In genomic region chr3:120348065-120348980, GRCh38 we compare ENCODE assay signal across 8 cellular contexts. TPM values are rescaled to one million over a fixed set of nuclear protein-coding genes. Genes with fewer than 3 reads are reported as not detected.
A peak's percentile ranks its signal among the peaks of the same experiment; 100 is the strongest.
DNase-seq lines count a peak whose midpoint lies in the region; ATAC-seq, FAIRE-seq and TF ChIP-seq lines count a peak whose summit lies in the region.

No MANE protein-coding gene starts in this region.

- peak in 6 of 7 experiments; percentile 29 to 72 (median 48) for DNase-seq in CD8-positive, alpha-beta T cell
- DNase-seq in NOMO-1 treated with dmso at 0.1 percent for 144 hours (lab: John Stamatoyannopoulos, UW; ENCODE audit: unreplicated experiment) (peak; percentile 46), fibroblast of peridontal ligament (ENCODE audit: extremely low read depth) (peak; percentile 67), pancreas (no peak), D341Med (ENCODE audit: low spot score) (no peak)
- DNase-seq in activated T-helper 1 cell treated with anti-CD3 and anti-CD28 coated beads, Interleukin-12 subunit alpha, Interleukin-12 subunit beta, Interleukin-2, Interleukin-4 antibody, amounts not matched to agents 30 ng/mL and 10 ng/mL and 1 ng/mL, durations not matched to agents 14 hours and 24 hours and 36 hours (ENCODE audit: low spot score): peak; percentile 51

- H3K36me3 ChIP-seq in CD8-positive, alpha-beta T cell (ENCODE audit: insufficient read depth, low read length): no peaks in the 10 kb centered on the region
- no peaks in the 10 kb centered on the region for H3K36me3 ChIP-seq in pancreas

- CTCF ChIA-PET in CD8-positive, alpha-beta T cell (lab: Charles Lee): interaction anchor here (1.1 to 2.1 kb wide), 6 partner anchors 17 to 457 kb away, joined by 3 to 7 read pairs (median 4); no protein-coding TSS in a partner anchor

- H3K27ac ChIP-seq in CD8-positive, alpha-beta T cell (ENCODE audit: low read depth, low read length): peak overlapping the region; percentile 71
- peak overlapping the region; percentile 86 to 89 (median 87) for H3K27ac ChIP-seq in pancreas

- FAIRE-seq in pancreas (lab: Jason Lieb, UNC): no peak

- POLR2A ChIA-PET in CD8-positive, alpha-beta T cell (lab: Charles Lee): interaction anchor here (0.9 to 3.2 kb wide), 10 partner anchors 9 to 1100 kb away, joined by 3 to 29 read pairs (median 5); partner anchors contain the start of genes ARHGAP31, GSK3B and TMEM39A

- H3K9me3 Mint-ChIP-seq in CD8-positive, alpha-beta T cell: no peaks in the 10 kb centered on the region
- H3K9me3 Mint-ChIP-seq in activated T-helper 1 cell treated with anti-CD3 and anti-CD28 coated beads, Interleukin-12 subunit alpha, Interleukin-12 subunit beta, Interleukin-2, Interleukin-4 antibody, amounts not matched to agents 30 ng/mL and 10 ng/mL and 1 ng/mL, durations not matched to agents 14 hours and 24 hours and 36 hours: no peaks in the 10 kb centered on the region

- H3K27me3 Mint-ChIP-seq in CD8-positive, alpha-beta T cell (ENCODE audit: low read depth): peaks cover under 1% of the 10 kb centered on the region
- peaks cover 23% of the 10 kb centered on the region for H3K27me3 Mint-ChIP-seq in activated T-helper 1 cell treated with anti-CD3 and anti-CD28 coated beads, Interleukin-12 subunit alpha, Interleukin-12 subunit beta, Interleukin-2, Interleukin-4 antibody, amounts not matched to agents 30 ng/mL and 10 ng/mL and 1 ng/mL, durations not matched to agents 14 hours and 24 hours and 36 hours (ENCODE audit: insufficient read depth)

- H3K4me1 ChIP-seq in CD8-positive, alpha-beta T cell (ENCODE audit: insufficient read depth, low read length): peaks cover 48% of the 10 kb centered on the region
- H3K4me1 ChIP-seq in pancreas: peaks cover 0 to 11% (median 9%) of the 10 kb centered on the region in 3 donors

- H3K4me3 ChIP-seq in CD8-positive, alpha-beta T cell (ENCODE audit: low read depth, low read length): peak overlapping the region; percentile 71
- peak overlapping the region; percentile 76 to 90 (median 80) for H3K4me3 ChIP-seq in pancreas

- H3K27ac Mint-ChIP-seq in CD8-positive, alpha-beta T cell: peak overlapping the region; percentile 91
- H3K27ac Mint-ChIP-seq in activated T-helper 1 cell treated with anti-CD3 and anti-CD28 coated beads, Interleukin-12 subunit alpha, Interleukin-12 subunit beta, Interleukin-2, Interleukin-4 antibody, amounts not matched to agents 30 ng/mL and 10 ng/mL and 1 ng/mL, durations not matched to agents 14 hours and 24 hours and 36 hours: peak overlapping the region; percentile 88

- no peak for TF ChIP-seq CTCF in CD8-positive, alpha-beta T cell (IDR thresholded peaks at IDR 0.05)
- TF ChIP-seq CTCF in pancreas (IDR thresholded peaks at IDR 0.05): no peak

- H3K4me1 Mint-ChIP-seq in CD8-positive, alpha-beta T cell (ENCODE audit: low read depth): peaks cover 54% of the 10 kb centered on the region
- peaks cover 55% of the 10 kb centered on the region for H3K4me1 Mint-ChIP-seq in activated T-helper 1 cell treated with anti-CD3 and anti-CD28 coated beads, Interleukin-12 subunit alpha, Interleukin-12 subunit beta, Interleukin-2, Interleukin-4 antibody, amounts not matched to agents 30 ng/mL and 10 ng/mL and 1 ng/mL, durations not matched to agents 14 hours and 24 hours and 36 hours (ENCODE audit: low read depth)

- H3K4me3 Mint-ChIP-seq in CD8-positive, alpha-beta T cell: peak overlapping the region; percentile 89
- H3K4me3 Mint-ChIP-seq in activated T-helper 1 cell treated with anti-CD3 and anti-CD28 coated beads, Interleukin-12 subunit alpha, Interleukin-12 subunit beta, Interleukin-2, Interleukin-4 antibody, amounts not matched to agents 30 ng/mL and 10 ng/mL and 1 ng/mL, durations not matched to agents 14 hours and 24 hours and 36 hours: peak overlapping the region; percentile 92

- H3K27me3 ChIP-seq in CD8-positive, alpha-beta T cell (ENCODE audit: insufficient read depth, low read length): no peaks in the 10 kb centered on the region
- no peaks in the 10 kb centered on the region for H3K27me3 ChIP-seq in pancreas

- ATAC-seq in CD8-positive, alpha-beta T cell: peak; percentile 53
- ATAC-seq in GM19372 (IDR thresholded peaks at IDR 0.05; ENCODE audit: low read depth, unreplicated experiment): peak; percentile 54
- ATAC-seq in HG03439 (IDR thresholded peaks at IDR 0.05; ENCODE audit: unreplicated experiment): peak; percentile 43
- peak in 3 of 4 donors; percentile 63 to 70 (median 64) for ATAC-seq in pancreas

- peaks cover 28% of the 10 kb centered on the region for H3K36me3 Mint-ChIP-seq in CD8-positive, alpha-beta T cell
- H3K36me3 Mint-ChIP-seq in activated T-helper 1 cell treated with anti-CD3 and anti-CD28 coated beads, Interleukin-12 subunit alpha, Interleukin-12 subunit beta, Interleukin-2, Interleukin-4 antibody, amounts not matched to agents 30 ng/mL and 10 ng/mL and 1 ng/mL, durations not matched to agents 14 hours and 24 hours and 36 hours (ENCODE audit: low read depth): peaks cover 25% of the 10 kb centered on the region

- H3K9me3 ChIP-seq in CD8-positive, alpha-beta T cell (ENCODE audit: low read length): no peaks in the 10 kb centered on the region
- no peaks in the 10 kb centered on the region for H3K9me3 ChIP-seq in pancreas

- WGBS in pancreas, 2 donors: 0 to 1% methylated on average over 38 to 40 of the region's 40 CpGs

- intact Hi-C loops in CD8-positive, alpha-beta T cell (cut with DNase I, micrococcal nuclease): loop anchor here (2.0 to 10.0 kb wide), 13 partner anchors 68 to 1486 kb away; partner anchors contain the start of genes COX17 (in 2 of the 2), ARHGAP31 (in 1 of the 2), EAF2 (in 1 of the 2) and GSK3B (in 1 of the 2)
- intact Hi-C loops in activated T-helper 1 cell treated with anti-CD3 and anti-CD28 coated beads, Interleukin-12 subunit alpha, Interleukin-12 subunit beta, Interleukin-2, Interleukin-4 antibody, amounts not matched to agents 30 ng/mL and 10 ng/mL and 1 ng/mL, durations not matched to agents 14 hours and 24 hours and 36 hours (cut with micrococcal nuclease): loop anchor here (2.0 to 10.0 kb wide), 9 partner anchors 210 to 1086 kb away; partner anchors contain the start of genes ARHGAP31, CFAP91, NDUFB4 and POGLUT1
- intact Hi-C loops in pancreas (cut with DNase I): no loop called here

RNA-seq across cellular contexts. Expression of gene LRRC58, which starts 0.8 kb away (rescaled TPM):
- 10 to 100 TPM; 16.1 to 17.0 TPM for total RNA-seq in CD8-positive, alpha-beta T cell
- 26.9 and 27.4 TPM in 2 replicates for total RNA-seq in activated T-helper 1 cell treated with anti-CD3 and anti-CD28 coated beads, Interleukin-12 subunit alpha, Interleukin-12 subunit beta, Interleukin-2, Interleukin-4 antibody, amounts not matched to agents 30 ng/mL and 10 ng/mL and 1 ng/mL, durations not matched to agents 14 hours and 24 hours and 36 hours
- total RNA-seq in pancreas: 10 to 100 TPM in 3 of 6 donors, 1 to 10 TPM in 3; 6.4 to 11.5 (median 9.9) TPM
- 1 to 10 TPM; 2.3 to 4.6 TPM for polyA plus RNA-seq in pancreas

Comparison
In these comparisons a context has a peak if more than half of its experiments do, and no peak if none do; other contexts are left out.
1. DNase-seq: peak in CD8-positive, alpha-beta T cell (6 of 7), NOMO-1 treated with dmso at 0.1 percent for 144 hours (single experiment), activated T-helper 1 cell treated with anti-CD3 and anti-CD28 coated beads, Interleukin-12 subunit alpha, Interleukin-12 subunit beta, Interleukin-2, Interleukin-4 antibody, amounts not matched to agents 30 ng/mL and 10 ng/mL and 1 ng/mL, durations not matched to agents 14 hours and 24 hours and 36 hours (single experiment) and fibroblast of peridontal ligament (single experiment); none in pancreas (0 of 6) and D341Med (single experiment).
2. intact Hi-C loops: an anchor here in CD8-positive, alpha-beta T cell (2.0 to 10.0 kb wide) and activated T-helper 1 cell treated with anti-CD3 and anti-CD28 coated beads, Interleukin-12 subunit alpha, Interleukin-12 subunit beta, Interleukin-2, Interleukin-4 antibody, amounts not matched to agents 30 ng/mL and 10 ng/mL and 1 ng/mL, durations not matched to agents 14 hours and 24 hours and 36 hours (2.0 to 10.0 kb wide); none called in pancreas.
3. Peak in every context shown above with its lines, with median percentiles within 50 percentile points of each other: ATAC-seq.